In the genomic region with DNA sequence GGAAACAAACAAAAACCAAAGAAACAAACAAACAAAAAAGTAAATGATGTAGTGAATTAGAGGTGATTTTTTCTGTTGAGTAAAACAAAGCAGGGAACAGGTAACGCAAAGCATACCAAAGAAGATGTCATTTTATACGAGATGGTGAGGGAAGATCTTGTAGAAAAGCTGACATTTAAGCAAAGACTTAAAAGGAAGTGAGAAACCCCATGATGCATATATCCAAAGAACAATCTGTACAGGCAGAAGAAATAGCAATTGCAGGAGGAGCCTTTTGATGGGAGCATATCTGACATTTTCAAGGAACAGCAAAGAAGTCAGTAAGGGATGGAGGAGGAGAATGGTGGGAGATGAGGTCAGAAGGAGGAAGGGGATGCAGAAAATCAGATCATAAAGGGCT, we compare ENCODE assay signal across 9 cellular contexts.
"Had no signal": no experiment of that assay in that cellular context is flagged by ENCODE, and none has a peak within 500 bp of the region (broad histone marks: within the 10 kb centered on the region; RNA-seq: fewer than 3 reads in every experiment).

No MANE protein-coding gene starts in this region.

- FAIRE-seq: HTR-8/SVneo, K562 had no signal

- H3K4me3 Mint-ChIP-seq: HFFc6 had no signal

- H3K4me3 ChIP-seq: GM23248, HAP-1, K562 had no signal

- H3K27ac ChIP-seq: GM23248 had no signal

- ATAC-seq: HCT116, K562 had no signal

- DNase-seq: GM23248, GOT3, H7, HFFc6, IMR-90 had no signal

- H3K9me3 Mint-ChIP-seq: HFFc6 had no signal

- H2AFZ ChIP-seq: GM23248 had no signal

- H3K27ac Mint-ChIP-seq: HFFc6 had no signal

- H3K9me3 ChIP-seq: HAP-1 had no signal

- H3K9ac ChIP-seq: GM23248 had no signal
